In genomic region chrX:78199851-78200250, GRCh38 we compare ENCODE assay signal across 9 cellular contexts.
DNase-seq lines count a peak whose midpoint lies in the region; ATAC-seq and TF ChIP-seq lines count a peak whose summit lies in the region.
"Had no signal": no experiment of that assay in that cellular context is flagged by ENCODE, and none has a peak within 500 bp of the region (broad histone marks: within the 10 kb centered on the region; RNA-seq: fewer than 3 reads in every experiment).

No MANE protein-coding gene starts in this region.

- no peak overlapping the region for H3K4me3 ChIP-seq in DND-41 (ENCODE audit: low read depth in 1 of 2, low read length in 2 of 2)
- H3K4me3 ChIP-seq in lower leg skin (ENCODE audit: low read depth, poor library complexity, severe bottlenecking): no peak overlapping the region
- H3K4me3 ChIP-seq: SJCRH30 had no signal

- no peaks in the 10 kb centered on the region for H3K4me1 ChIP-seq in DND-41 (ENCODE audit: insufficient read depth, low read length)
- H3K4me1 ChIP-seq: SJCRH30 had no signal

- DNase-seq in DND-41 (no peak), NCI-H69 (lab: John Stamatoyannopoulos, UW) (peak; percentile 19), hepatic stellate cell (ENCODE audit: low spot score) (peak; percentile 5), cardiac septum (ENCODE audit: low spot score) (no peak), lower leg skin (ENCODE audit: low spot score in 2 of 2) (no peak)
- DNase-seq in activated CD8-positive, alpha-beta memory T cell treated with anti-CD3 and anti-CD28 coated beads, Interleukin-2, amount 50 U/mL, for 4 hours: no peak

- H3K36me3 ChIP-seq in DND-41 (ENCODE audit: insufficient read depth, low read length): no peaks in the 10 kb centered on the region
- H3K36me3 ChIP-seq: SJCRH30 had no signal

- no peaks in the 10 kb centered on the region for H3K27me3 ChIP-seq in DND-41 (ENCODE audit: insufficient read depth, low read length, poor library complexity)
- H3K27me3 ChIP-seq: SJCRH30 had no signal

- ATAC-seq in DND-41 (ENCODE audit: insufficient read depth, low read depth): peak; percentile 63
- peak; percentile 66 for ATAC-seq in GM19467 (IDR thresholded peaks at IDR 0.05; ENCODE audit: unreplicated experiment)
- ATAC-seq in GM21737 (IDR thresholded peaks at IDR 0.05; ENCODE audit: unreplicated experiment): no peak

- H3K79me2 ChIP-seq in DND-41 (ENCODE audit: insufficient read depth, low read length): no peaks in the 10 kb centered on the region

- no peak overlapping the region for H3K4me2 ChIP-seq in DND-41 (ENCODE audit: insufficient read depth, low read length)

- TF ChIP-seq POLR2A in lower leg skin (IDR thresholded peaks at IDR 0.05): no peak

- H3K27ac ChIP-seq in DND-41 (ENCODE audit: low read length): no peak overlapping the region
- H3K27ac ChIP-seq: SJCRH30 had no signal

- intact Hi-C loops in cardiac septum (cut with DNase I) (no loop called here), lower leg skin (cut with DNase I; ENCODE audit: low total_unique reads) (no loop called here)

- TF ChIP-seq CTCF in DND-41 (IDR thresholded peaks at IDR 0.05; ENCODE audit: borderline replicate concordance, extremely low read depth, low read length, poor library complexity, severe bottlenecking) (peak; percentile 38), lower leg skin (IDR thresholded peaks at IDR 0.05) (no peak)

- no peak overlapping the region for H3K9ac ChIP-seq in DND-41 (ENCODE audit: low read depth, low read length)

- no peaks in the 10 kb centered on the region for H3K9me3 ChIP-seq in DND-41 (ENCODE audit: insufficient read depth, low read length, severe bottlenecking)
- H3K9me3 ChIP-seq: SJCRH30 had no signal

- no peak overlapping the region for H2AFZ ChIP-seq in DND-41 (ENCODE audit: low read depth, low read length)

- no peaks in the 10 kb centered on the region for H4K20me1 ChIP-seq in DND-41 (ENCODE audit: insufficient read depth, low read length)

Comparison
In these comparisons a context has a peak if more than half of its experiments do, and no peak if none do; other contexts are left out.
1. DNase-seq: peak in NCI-H69 (single experiment) and hepatic stellate cell (single experiment); none in DND-41 (single experiment), activated CD8-positive, alpha-beta memory T cell treated with anti-CD3 and anti-CD28 coated beads, Interleukin-2, amount 50 U/mL, for 4 hours (single experiment), cardiac septum (single experiment) and lower leg skin (0 of 2).